Comparison of ENCODE assay signal across 15 cellular contexts in the genomic region with DNA sequence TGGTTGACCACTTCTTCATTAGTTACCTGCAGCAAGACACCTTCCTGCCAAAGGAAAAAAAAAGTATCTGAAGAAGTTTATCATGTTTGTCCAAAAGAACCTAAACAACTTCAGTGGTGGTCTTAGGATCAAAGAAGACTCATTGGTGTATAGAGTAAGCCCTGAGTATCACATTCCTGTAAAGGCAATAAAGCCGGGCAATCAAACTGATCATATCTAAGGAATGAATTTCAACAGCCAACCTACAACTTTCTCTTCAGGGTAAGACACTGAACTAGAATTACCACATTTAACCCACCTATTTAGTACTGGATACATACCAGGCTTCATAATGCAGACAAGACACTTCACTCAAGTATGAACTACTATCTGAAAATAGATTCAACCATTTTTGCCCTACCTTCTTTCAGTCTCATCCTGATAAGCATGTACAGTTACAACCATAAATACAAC. TPM values are rescaled to one million over a fixed set of nuclear protein-coding genes. Genes with fewer than 3 reads are reported as not detected.
DNase-seq lines count a peak whose midpoint lies in the region; ATAC-seq, FAIRE-seq and TF ChIP-seq lines count a peak whose summit lies in the region.
"Had no signal": no experiment of that assay in that cellular context is flagged by ENCODE, and none has a peak within 500 bp of the region (broad histone marks: within the 10 kb centered on the region; RNA-seq: fewer than 3 reads in every experiment).

No MANE protein-coding gene starts in this region.

- H4K20me1 ChIP-seq in hepatocyte (ENCODE audit: insufficient read depth, poor library complexity, severe bottlenecking): peaks cover 81% of the 10 kb centered on the region

- H3K36me3 Mint-ChIP-seq in CD4-positive, alpha-beta T cell (ENCODE audit: low read depth): peaks cover 93% of the 10 kb centered on the region
- H3K36me3 Mint-ChIP-seq in activated CD4-positive, alpha-beta memory T cell treated with anti-CD3 and anti-CD28 coated beads, Interleukin-2, amount 10 ng/mL, durations not matched to agents 7 days and 5 days (ENCODE audit: low read depth): peaks cover 92% of the 10 kb centered on the region

- H3K9me3 Mint-ChIP-seq in CD4-positive, alpha-beta T cell: no peaks in the 10 kb centered on the region
- H3K9me3 Mint-ChIP-seq in activated CD4-positive, alpha-beta memory T cell treated with anti-CD3 and anti-CD28 coated beads, Interleukin-2, amount 10 ng/mL, durations not matched to agents 7 days and 5 days: no peaks in the 10 kb centered on the region

- no peak overlapping the region for H3K27ac ChIP-seq in CD4-positive, alpha-beta T cell (ENCODE audit: low read depth, low read length)
- peak overlapping the region; percentile 36 for H3K27ac ChIP-seq in hepatocyte
- H3K27ac ChIP-seq: C4-2B, right atrium auricular region, upper lobe of left lung had no signal

- TF ChIP-seq CTCF in CD4-positive, alpha-beta T cell (IDR thresholded peaks at IDR 0.05): no peak
- no peak for TF ChIP-seq CTCF in hepatocyte (IDR thresholded peaks at IDR 0.05; ENCODE audit: poor library complexity)

- no peak for FAIRE-seq in GM12891 (lab: Jason Lieb, UNC)

- POLR2A ChIA-PET in CD4-positive, alpha-beta T cell (lab: Charles Lee): interaction anchor here (1.1 to 13.0 kb wide), 9 partner anchors 9 to 100 kb away, joined by 4 to 183 read pairs (median 25); a partner anchor contains a TSS
- POLR2A ChIA-PET in activated CD4-positive, alpha-beta memory T cell treated with anti-CD3 and anti-CD28 coated beads, Interleukin-2, amount 10 ng/mL, durations not matched to agents 7 days and 5 days (lab: Charles Lee): interaction anchor here (1.0 to 13.1 kb wide), 14 partner anchors 8 to 175 kb away, joined by 3 to 406 read pairs (median 54); a partner anchor contains a TSS

- no peaks in the 10 kb centered on the region for H3K27me3 Mint-ChIP-seq in CD4-positive, alpha-beta T cell
- H3K27me3 Mint-ChIP-seq in activated CD4-positive, alpha-beta memory T cell treated with anti-CD3 and anti-CD28 coated beads, Interleukin-2, amount 10 ng/mL, durations not matched to agents 7 days and 5 days: no peaks in the 10 kb centered on the region

- intact Hi-C loops in CD4-positive, alpha-beta T cell (cut with DNase I, micrococcal nuclease): loop anchor here in 1 of 2 experiments (10.0 kb wide), 1 partner anchor 974 kb away; a partner anchor contains a TSS

- ATAC-seq in CD4-positive, alpha-beta T cell (ENCODE audit: poor library complexity): no peak
- ATAC-seq in GM19452 (IDR thresholded peaks at IDR 0.05; ENCODE audit: unreplicated experiment): no peak
- ATAC-seq in GM18505 (IDR thresholded peaks at IDR 0.05; ENCODE audit: unreplicated experiment): no peak
- ATAC-seq: left ventricle myocardium superior, Right ventricle myocardium inferior had no signal

- no peak overlapping the region for H3K4me3 ChIP-seq in hepatocyte
- no peak overlapping the region for H3K4me3 ChIP-seq in H7 (ENCODE audit: insufficient read depth, low read depth, low read length)
- H3K4me3 ChIP-seq: right atrium auricular region, upper lobe of left lung had no signal

- H3K4me2 ChIP-seq in hepatocyte: no peak overlapping the region

- CTCF ChIA-PET in CD4-positive, alpha-beta T cell (lab: Charles Lee): interaction anchor here (1.1 to 3.4 kb wide), 2 partner anchors 99 to 100 kb away, joined by 3 to 10 read pairs; no protein-coding TSS in a partner anchor
- CTCF ChIA-PET in activated CD4-positive, alpha-beta memory T cell treated with anti-CD3 and anti-CD28 coated beads, Interleukin-2, amount 10 ng/mL, durations not matched to agents 7 days and 5 days (lab: Charles Lee): interaction anchor here (1.4 to 3.4 kb wide), 3 partner anchors 100 to 298 kb away, joined by 4 to 27 read pairs (median 7); no protein-coding TSS in a partner anchor

- H3K9me2 ChIP-seq in hepatocyte (replicated peaks; ENCODE audit: insufficient read depth): no peaks in the 10 kb centered on the region

- H3K4me1 Mint-ChIP-seq in CD4-positive, alpha-beta T cell (ENCODE audit: low read depth): peaks cover 96% of the 10 kb centered on the region
- peaks cover 88% of the 10 kb centered on the region for H3K4me1 Mint-ChIP-seq in activated CD4-positive, alpha-beta memory T cell treated with anti-CD3 and anti-CD28 coated beads, Interleukin-2, amount 10 ng/mL, durations not matched to agents 7 days and 5 days

- H3K79me2 ChIP-seq in hepatocyte: peaks cover 59% of the 10 kb centered on the region

- peak overlapping the region; percentile 7 for H3K4me3 Mint-ChIP-seq in CD4-positive, alpha-beta T cell
- H3K4me3 Mint-ChIP-seq in activated CD4-positive, alpha-beta memory T cell treated with anti-CD3 and anti-CD28 coated beads, Interleukin-2, amount 10 ng/mL, durations not matched to agents 7 days and 5 days: peak overlapping the region; percentile 17

- peak overlapping the region; percentile 39 for H3K27ac Mint-ChIP-seq in CD4-positive, alpha-beta T cell
- peak overlapping the region; percentile 52 for H3K27ac Mint-ChIP-seq in activated CD4-positive, alpha-beta memory T cell treated with anti-CD3 and anti-CD28 coated beads, Interleukin-2, amount 10 ng/mL, durations not matched to agents 7 days and 5 days

- TF ChIP-seq POLR2A in GM12891 (IDR thresholded peaks at IDR 0.05; ENCODE audit: low read depth, low read length) (peak; percentile 45; the same call in 1 of the 2 replicates), GM18505 (IDR thresholded peaks at IDR 0.05; ENCODE audit: borderline replicate concordance, extremely low read depth, insufficient read depth, insufficient read length) (no peak)

- no peaks in the 10 kb centered on the region for H3K27me3 ChIP-seq in CD4-positive, alpha-beta T cell (ENCODE audit: control insufficient read depth, insufficient read depth, low read length)
- H3K27me3 ChIP-seq in hepatocyte (no peaks in the 10 kb centered on the region), H7 (ENCODE audit: control insufficient read depth, insufficient read depth, low read length) (no peaks in the 10 kb centered on the region)
- H3K27me3 ChIP-seq: right atrium auricular region, upper lobe of left lung had no signal

- DNase-seq in CD4-positive, alpha-beta T cell: no peak
- DNase-seq in GM12891 (ENCODE audit: insufficient read length, low spot score) (no peak), hepatocyte (ENCODE audit: low spot score) (no peak), H7 (no peak), NCI-H2196 treated with DMSO at 0.1 percent for 48 hours (lab: John Stamatoyannopoulos, UW; ENCODE audit: unreplicated experiment) (no peak)
- no peak for DNase-seq in activated CD4-positive, alpha-beta memory T cell treated with anti-CD3 and anti-CD28 coated beads, Interleukin-2, amount 10 ng/mL, durations not matched to agents 7 days and 5 days
- DNase-seq: dermis blood vessel endothelial cell, EL, left ventricle myocardium superior, upper lobe of left lung had no signal

- peaks cover 8% of the 10 kb centered on the region for H3K36me3 ChIP-seq in hepatocyte (replicated peaks; ENCODE audit: insufficient read depth, low read depth)
- H3K36me3 ChIP-seq in H7 (replicated peaks; ENCODE audit: control insufficient read depth, insufficient read depth, low read length): peaks cover 43% of the 10 kb centered on the region

- WGBS in hepatocyte (ENCODE audit: low lambda C conversion rate, missing lambda C conversion rate): 78% methylated on average over 1 of the region's 1 CpG

- no peak overlapping the region for H2AFZ ChIP-seq in hepatocyte

- H3K9me3 ChIP-seq in CD4-positive, alpha-beta T cell (ENCODE audit: control insufficient read depth, low read length): no peaks in the 10 kb centered on the region
- H3K9me3 ChIP-seq in hepatocyte (ENCODE audit: low read depth): no peaks in the 10 kb centered on the region
- H3K9me3 ChIP-seq: right atrium auricular region, upper lobe of left lung had no signal

- peaks cover 9% of the 10 kb centered on the region for H3K4me1 ChIP-seq in hepatocyte (ENCODE audit: insufficient read depth)

TF ChIP-seq in GM12891, 5 proteins besides CTCF, POLR2A, EP300 and RAD21:
- TF ChIP-seq PAX5 (IDR thresholded peaks at IDR 0.05; ENCODE audit: insufficient read depth, low read length, severe bottlenecking) (no peak), POLR2AphosphoS5 (IDR thresholded peaks at IDR 0.05; ENCODE audit: low read depth, low read length) (peak; percentile 81; the same call in 1 of the 2 replicates)

RNA-seq across cellular contexts. Expression of a gene that starts 10.1 kb away (rescaled TPM):
- 100 to 1,000 TPM; 282 to 299 TPM for total RNA-seq in CD4-positive, alpha-beta T cell
- 848 TPM for polyA plus RNA-seq in GM12891 (2012; ENCODE audit: low read depth, missing spikeins)
- total RNA-seq in activated CD4-positive, alpha-beta memory T cell treated with anti-CD3 and anti-CD28 coated beads, Interleukin-2, amount 10 ng/mL, durations not matched to agents 7 days and 5 days: 100 to 1,000 TPM; 696 to 705 TPM
- total RNA-seq in hepatocyte: 193 and 215 TPM in 2 replicates
- polyA plus RNA-seq in hepatocyte: 553 and 625 TPM in 2 replicates
- 223 and 239 TPM in 2 replicates for total RNA-seq in H7 (2014; rRNA removed; shearing (Covaris generic))

RNA-seq across cellular contexts. Expression of a gene that starts 11.1 kb away (rescaled TPM):
- 100 to 1,000 TPM; 124 to 132 TPM for total RNA-seq in CD4-positive, alpha-beta T cell
- polyA plus RNA-seq in GM12891 (2012; ENCODE audit: low read depth, missing spikeins): 172 TPM
- total RNA-seq in activated CD4-positive, alpha-beta memory T cell treated with anti-CD3 and anti-CD28 coated beads, Interleukin-2, amount 10 ng/mL, durations not matched to agents 7 days and 5 days: 100 to 1,000 TPM; 214 to 215 TPM
- total RNA-seq in hepatocyte: 154 and 165 TPM in 2 replicates
- 120 and 129 TPM in 2 replicates for polyA plus RNA-seq in hepatocyte
- 170 and 231 TPM in 2 replicates for total RNA-seq in H7 (2014; rRNA removed; shearing (Covaris generic))

RNA-seq across cellular contexts. Expression of a gene that starts 38.4 kb away (rescaled TPM):
- total RNA-seq in CD4-positive, alpha-beta T cell: under 1 TPM; 0.45 to 0.93 TPM
- 7.2 TPM for polyA plus RNA-seq in GM12891 (2012; ENCODE audit: low read depth, missing spikeins)
- 10 to 100 TPM; 21.5 to 24.0 TPM for total RNA-seq in activated CD4-positive, alpha-beta memory T cell treated with anti-CD3 and anti-CD28 coated beads, Interleukin-2, amount 10 ng/mL, durations not matched to agents 7 days and 5 days
- total RNA-seq in hepatocyte: 10.0 and 10.8 TPM in 2 replicates
- polyA plus RNA-seq in hepatocyte: 4.7 and 6.5 TPM in 2 replicates
- total RNA-seq in H7 (2014; rRNA removed; shearing (Covaris generic)): 69.0 and 118 TPM in 2 replicates
